8 cellular contexts compared by ENCODE assay signal in the genomic region with DNA sequence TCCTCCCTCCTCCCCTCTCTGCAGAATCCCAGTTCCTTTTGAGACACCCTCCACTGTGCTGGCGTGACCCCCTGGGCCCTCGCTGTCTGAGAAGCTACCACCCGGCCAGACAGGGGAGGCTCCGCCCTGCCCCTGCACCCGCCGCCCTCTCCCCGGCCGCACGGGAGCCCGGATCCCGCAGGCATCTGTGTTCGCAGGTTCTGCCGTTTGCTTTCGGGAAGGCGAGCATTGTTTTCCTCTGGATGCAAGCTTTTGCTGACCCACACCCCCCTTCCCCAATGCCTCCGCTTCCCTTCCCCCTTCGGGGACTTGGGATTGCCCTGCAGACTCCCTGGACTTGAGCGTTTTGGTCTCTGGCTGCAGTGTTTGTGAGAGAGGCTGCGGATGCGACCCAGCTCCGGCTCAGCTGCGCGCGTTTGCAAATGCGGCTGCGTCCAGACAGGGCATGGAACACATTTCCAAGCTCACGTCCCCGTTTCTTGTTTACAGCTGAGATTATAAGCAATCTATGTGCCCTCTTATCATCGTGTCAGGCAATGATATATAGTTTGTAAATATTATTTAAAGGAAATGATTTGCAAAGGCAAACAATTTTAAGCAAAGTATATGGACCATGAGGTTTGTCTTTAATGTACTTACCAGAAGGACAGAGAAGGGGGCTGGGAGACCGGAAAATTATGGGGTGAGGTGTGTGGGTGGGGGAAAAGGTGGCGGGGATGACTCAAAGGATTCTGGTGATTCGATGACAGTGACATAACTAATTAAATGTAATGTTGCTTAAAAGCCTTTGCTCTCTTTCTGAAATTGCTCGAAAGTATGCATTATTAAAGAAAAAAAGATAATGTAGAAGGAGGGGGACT.
DNase-seq lines count a peak whose midpoint lies in the region; ATAC-seq, FAIRE-seq and TF ChIP-seq lines count a peak whose summit lies in the region.

No MANE protein-coding gene starts in this region.

- DNase-seq in DMS53 (lab: John Stamatoyannopoulos, UW) (peak; percentile 82), NCI-H526 (lab: John Stamatoyannopoulos, UW) (peak; percentile 68 to 79), adipocyte (ENCODE audit: low read depth) (peak; percentile 73), heart right ventricle (peak; percentile 57 to 62), pancreas (peak; percentile 11 to 79 (median 39)), aorta (peak; percentile 80 to 81)

- H3K27ac ChIP-seq in heart right ventricle (peak overlapping the region; percentile 23 to 77 (median 46)), pancreas (peak overlapping the region in 2 of 4 donors; percentile 44 to 49), aorta (ENCODE audit: low read depth in 1 of 2, low read length in 2 of 2) (no peak overlapping the region)

- H3K9me3 ChIP-seq in adipocyte (ENCODE audit: control insufficient read depth, low read length) (no peaks in the 10 kb centered on the region), heart right ventricle (no peaks in the 10 kb centered on the region), pancreas (no peaks in the 10 kb centered on the region), aorta (ENCODE audit: control insufficient read depth, low read length) (no peaks in the 10 kb centered on the region)

- H3K36me3 ChIP-seq in adipocyte (ENCODE audit: control insufficient read depth, insufficient read depth, low read length, severe bottlenecking), result no peaks in the 10 kb centered on the region
- no peaks in the 10 kb centered on the region for H3K36me3 ChIP-seq in heart right ventricle
- no peaks in the 10 kb centered on the region for H3K36me3 ChIP-seq in pancreas
- no peaks in the 10 kb centered on the region for H3K36me3 ChIP-seq in aorta (ENCODE audit: control insufficient read depth in 1 of 2, insufficient read depth in 2 of 2, low read length in 1 of 2)

- H3K27me3 ChIP-seq in adipocyte (replicated peaks; ENCODE audit: control insufficient read depth, insufficient read depth, low read length) (no peaks in the 10 kb centered on the region), heart right ventricle (peaks cover 0 to 4% (median 0%) of the 10 kb centered on the region in 7 donors), pancreas (peaks cover 0 to 11% (median 0%) of the 10 kb centered on the region in 4 donors), aorta (ENCODE audit: control insufficient read depth in 1 of 2, insufficient read depth in 2 of 2, low read length in 1 of 2) (no peaks in the 10 kb centered on the region)

- H3K4me3 ChIP-seq in adipocyte (ENCODE audit: low read length), result peak overlapping the region; percentile 80
- peak overlapping the region; percentile 39 to 64 (median 61) for H3K4me3 ChIP-seq in heart right ventricle
- H3K4me3 ChIP-seq in pancreas, result peak overlapping the region; percentile 21 to 56 (median 28)
- H3K4me3 ChIP-seq in aorta (ENCODE audit: low read length in 2 of 2), result peak overlapping the region; percentile 12 to 40

- FAIRE-seq in pancreas (lab: Jason Lieb, UNC), result no peak

- peak overlapping the region; percentile 59 for H3K9ac ChIP-seq in adipocyte (ENCODE audit: low read length)

- TF ChIP-seq CTCF in heart right ventricle (IDR thresholded peaks at IDR 0.05) (no peak), pancreas (IDR thresholded peaks at IDR 0.05) (no peak)

- WGBS in heart right ventricle, 2 donors, result 2% methylated on average over 33 of the region's 33 CpGs
- 1 to 2% methylated on average over 33 of the region's 33 CpGs for WGBS in pancreas, 2 donors
- WGBS in aorta, 2 donors, result 1% methylated on average over 33 of the region's 33 CpGs

- ATAC-seq in HG02870 (IDR thresholded peaks at IDR 0.05; ENCODE audit: unreplicated experiment), result peak; percentile 44
- ATAC-seq in heart right ventricle, result peak; percentile 89 to 96 (median 95)
- ATAC-seq in pancreas, result peak; percentile 91 to 95 (median 94)
- peak; percentile 89 for ATAC-seq in aorta (ENCODE audit: low FRiP score)
- ATAC-seq in GM19463 (IDR thresholded peaks at IDR 0.05; ENCODE audit: unreplicated experiment), result no peak

- H3K4me1 ChIP-seq in adipocyte (ENCODE audit: control insufficient read depth, insufficient read depth, low read length) (peaks cover 11% of the 10 kb centered on the region), heart right ventricle (peaks cover 0 to 19% (median 13%) of the 10 kb centered on the region in 9 donors), pancreas (no peaks in the 10 kb centered on the region), aorta (ENCODE audit: control insufficient read depth in 1 of 2, insufficient read depth in 2 of 2, low read length in 2 of 2) (no peaks in the 10 kb centered on the region)

- intact Hi-C loops in heart right ventricle (cut with DNase I) (loop anchor here in 2 of 10 donors (5.0 to 10.0 kb wide), 2 partner anchors 763 to 771 kb away; partner anchors contain the start of gene IRS1 (in 1 of the 2)), pancreas (cut with DNase I) (no loop called here), aorta (cut with DNase I) (no loop called here)

Comparison
In these comparisons a context has a peak if more than half of its experiments do, and no peak if none do; other contexts are left out.
1. H3K4me3 ChIP-seq: peak in every context shown above with its lines; median percentile 80 in adipocyte; 61 in heart right ventricle; 28 in pancreas; 26 in aorta.
2. H3K27ac ChIP-seq: peak in heart right ventricle (10 of 10); none in aorta (0 of 2).
3. Peak in every context shown above with its lines, with median percentiles within 50 percentile points of each other: DNase-seq.